ENCODE assay signal across 8 cellular contexts in the genomic region with DNA sequence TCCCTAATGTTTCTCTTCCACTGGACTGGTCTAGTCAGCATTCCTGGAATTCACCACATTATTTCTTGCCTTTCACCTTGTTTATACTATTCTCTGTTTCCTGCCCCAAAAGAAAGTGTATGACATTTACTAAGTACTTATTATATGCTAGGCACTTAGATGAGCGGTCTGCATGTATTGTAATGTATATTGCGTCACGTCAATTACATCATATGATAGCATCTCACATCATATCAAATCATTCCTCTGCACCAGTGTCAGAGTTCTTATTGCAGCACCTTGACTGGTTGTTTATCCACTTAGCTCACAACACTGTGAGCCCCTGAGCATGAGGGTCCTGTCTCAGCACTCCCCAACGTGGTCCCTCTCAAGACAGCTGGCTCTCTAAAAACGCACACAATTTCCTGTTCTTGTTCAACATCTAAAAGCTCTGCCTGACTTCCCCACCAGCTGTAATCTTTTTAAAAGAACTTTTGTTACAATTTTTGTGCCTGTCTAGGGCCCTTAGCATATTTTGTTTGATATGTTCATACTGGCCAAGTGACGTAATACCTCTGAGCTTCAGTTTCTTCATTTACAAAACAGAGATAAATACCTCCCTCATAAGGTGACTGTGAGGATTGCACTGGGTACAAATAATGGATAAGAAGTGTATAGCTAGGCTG. TPM values are rescaled to one million over a fixed set of nuclear protein-coding genes. Genes with fewer than 3 reads are reported as not detected.
DNase-seq lines count a peak whose midpoint lies in the region; ATAC-seq and TF ChIP-seq lines count a peak whose summit lies in the region.

No MANE protein-coding gene starts in this region.

- H3K27ac Mint-ChIP-seq in activated T-cell treated with anti-CD3 and anti-CD28 coated beads, Interleukin-2, amount 50 U/mL, for 24 hours: peak overlapping the region; percentile 55
- H3K27ac Mint-ChIP-seq in activated CD4-positive, alpha-beta memory T cell treated with anti-CD3 and anti-CD28 coated beads, Interleukin-2, amount 10 ng/mL, durations not matched to agents 7 days and 5 days: no peak overlapping the region

- DNase-seq in activated T-cell treated with anti-CD3 and anti-CD28 coated beads, Interleukin-2, amount 50 U/mL, for 24 hours: no peak
- DNase-seq in activated T-cell treated with anti-CD3 and anti-CD28 coated beads, Interleukin-2, amount 50 U/mL, for 48 hours: no peak
- DNase-seq in adipocyte (ENCODE audit: low read depth): peak; percentile 89
- DNase-seq in left lobe of liver (ENCODE audit: low spot score): no peak
- DNase-seq in mucosa of gallbladder (ENCODE audit: low spot score): no peak
- DNase-seq in activated CD4-positive, alpha-beta memory T cell treated with anti-CD3 and anti-CD28 coated beads, Interleukin-2, amount 10 ng/mL, durations not matched to agents 7 days and 5 days: no peak

- no peaks in the 10 kb centered on the region for H3K9me3 ChIP-seq in adipocyte (ENCODE audit: control insufficient read depth, low read length)

- POLR2A ChIA-PET in activated CD4-positive, alpha-beta memory T cell treated with anti-CD3 and anti-CD28 coated beads, Interleukin-2, amount 10 ng/mL, durations not matched to agents 7 days and 5 days (lab: Charles Lee): interaction anchor here (0.6 to 1.3 kb wide), 4 partner anchors 14 to 111 kb away, joined by 3 to 4 read pairs (median 3); partner anchors contain the start of gene TMEM39A

- TF ChIP-seq EP300 in Ishikawa (IDR thresholded peaks at IDR 0.05; ENCODE audit: borderline replicate concordance): no peak

- H3K36me3 ChIP-seq in adipocyte (ENCODE audit: control insufficient read depth, insufficient read depth, low read length, severe bottlenecking): no peaks in the 10 kb centered on the region

- no peak overlapping the region for H3K4me3 ChIP-seq in adipocyte (ENCODE audit: low read length)

- no peaks in the 10 kb centered on the region for H3K27me3 Mint-ChIP-seq in activated T-cell treated with anti-CD3 and anti-CD28 coated beads, Interleukin-2, amount 50 U/mL, for 24 hours
- H3K27me3 Mint-ChIP-seq in activated CD4-positive, alpha-beta memory T cell treated with anti-CD3 and anti-CD28 coated beads, Interleukin-2, amount 10 ng/mL, durations not matched to agents 7 days and 5 days: no peaks in the 10 kb centered on the region

- H3K9me3 Mint-ChIP-seq in activated T-cell treated with anti-CD3 and anti-CD28 coated beads, Interleukin-2, amount 50 U/mL, for 24 hours: no peaks in the 10 kb centered on the region
- no peaks in the 10 kb centered on the region for H3K9me3 Mint-ChIP-seq in activated CD4-positive, alpha-beta memory T cell treated with anti-CD3 and anti-CD28 coated beads, Interleukin-2, amount 10 ng/mL, durations not matched to agents 7 days and 5 days

- H3K4me3 Mint-ChIP-seq in activated T-cell treated with anti-CD3 and anti-CD28 coated beads, Interleukin-2, amount 50 U/mL, for 24 hours: no peak overlapping the region
- H3K4me3 Mint-ChIP-seq in activated CD4-positive, alpha-beta memory T cell treated with anti-CD3 and anti-CD28 coated beads, Interleukin-2, amount 10 ng/mL, durations not matched to agents 7 days and 5 days: no peak overlapping the region

- CTCF ChIA-PET in activated CD4-positive, alpha-beta memory T cell treated with anti-CD3 and anti-CD28 coated beads, Interleukin-2, amount 10 ng/mL, durations not matched to agents 7 days and 5 days (lab: Charles Lee): interaction anchor here (0.5 to 2.3 kb wide), 12 partner anchors 12 to 794 kb away, joined by 3 to 10 read pairs (median 4); partner anchors contain the start of genes B4GALT4 and IGSF11

- ATAC-seq in left lobe of liver (peak; percentile 49), HG03460 (IDR thresholded peaks at IDR 0.05; ENCODE audit: unreplicated experiment) (no peak)

- peak overlapping the region; percentile 8 for H3K9ac ChIP-seq in adipocyte (ENCODE audit: low read length)

- peak; percentile 19; the same call in 1 of the 2 replicates for TF ChIP-seq RAD21 in Ishikawa (IDR thresholded peaks at IDR 0.05; ENCODE audit: low read depth)

- no peaks in the 10 kb centered on the region for H3K27me3 ChIP-seq in adipocyte (replicated peaks; ENCODE audit: control insufficient read depth, insufficient read depth, low read length)

- peaks cover 26% of the 10 kb centered on the region for H3K4me1 ChIP-seq in adipocyte (ENCODE audit: control insufficient read depth, insufficient read depth, low read length)

- H3K36me3 Mint-ChIP-seq in activated T-cell treated with anti-CD3 and anti-CD28 coated beads, Interleukin-2, amount 50 U/mL, for 24 hours (ENCODE audit: low read depth): no peaks in the 10 kb centered on the region
- no peaks in the 10 kb centered on the region for H3K36me3 Mint-ChIP-seq in activated CD4-positive, alpha-beta memory T cell treated with anti-CD3 and anti-CD28 coated beads, Interleukin-2, amount 10 ng/mL, durations not matched to agents 7 days and 5 days (ENCODE audit: low read depth)

- H3K4me1 Mint-ChIP-seq in activated T-cell treated with anti-CD3 and anti-CD28 coated beads, Interleukin-2, amount 50 U/mL, for 24 hours (ENCODE audit: low read depth): peaks cover 35% of the 10 kb centered on the region
- peaks cover 21% of the 10 kb centered on the region for H3K4me1 Mint-ChIP-seq in activated CD4-positive, alpha-beta memory T cell treated with anti-CD3 and anti-CD28 coated beads, Interleukin-2, amount 10 ng/mL, durations not matched to agents 7 days and 5 days

TF ChIP-seq in Ishikawa, 13 proteins besides CTCF, POLR2A, EP300 and RAD21:
- TF ChIP-seq REST (IDR thresholded peaks at IDR 0.05; ENCODE audit: low read depth) (no peak), CEBPB (IDR thresholded peaks at IDR 0.05) (peak; percentile 40; the same call in 1 of the 2 replicates)

RNA-seq across cellular contexts. Expression of gene ARHGAP31, which starts 58.8 kb away (rescaled TPM):
- total RNA-seq in left lobe of liver: 2.9 TPM
- total RNA-seq in mucosa of gallbladder: 22.6 TPM
- 1 to 10 TPM; 3.7 to 4.5 TPM for total RNA-seq in activated CD4-positive, alpha-beta memory T cell treated with anti-CD3 and anti-CD28 coated beads, Interleukin-2, amount 10 ng/mL, durations not matched to agents 7 days and 5 days
